Comparison of ENCODE assay signal across 21 cellular contexts in the genomic region with DNA sequence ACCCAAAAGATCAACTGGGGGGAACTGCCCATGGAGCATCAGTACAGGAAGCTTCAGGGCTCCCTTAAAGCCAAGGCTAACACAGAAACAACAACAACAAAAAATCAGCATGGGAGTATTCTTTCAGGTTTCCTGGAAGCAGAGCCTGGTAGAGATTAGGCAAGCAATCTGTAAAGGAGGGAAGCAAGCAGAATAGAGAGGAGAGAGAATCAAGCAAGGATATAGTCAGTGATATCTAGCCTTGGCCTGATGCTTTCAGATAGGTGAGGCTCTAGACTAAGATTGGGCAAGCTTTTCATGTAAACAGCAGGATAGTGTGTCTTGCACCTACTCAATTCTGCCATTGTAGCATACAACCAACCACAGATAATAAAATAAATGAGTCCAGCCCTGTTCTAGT. TPM values are rescaled to one million over a fixed set of nuclear protein-coding genes. Genes with fewer than 3 reads are reported as not detected.
"Had no signal": no experiment of that assay in that cellular context is flagged by ENCODE, and none has a peak within 500 bp of the region (broad histone marks: within the 10 kb centered on the region; RNA-seq: fewer than 3 reads in every experiment).

No MANE protein-coding gene starts in this region.

- H3K36me3 ChIP-seq: heart right ventricle, left lung, neutrophil, sigmoid colon, thyroid gland had no signal

- H3K9me3 ChIP-seq: heart right ventricle, left lung, neutrophil, sigmoid colon, thyroid gland had no signal

- H3K27me3 ChIP-seq: left lung, neutrophil, sigmoid colon, thyroid gland had no signal

- DNase-seq: activated CD4-positive, CD25-positive, alpha-beta regulatory T cell treated with anti-CD3 and anti-CD28 coated beads, Interleukin-2, amount 50 U/mL, for 72 hours; activated CD8-positive, alpha-beta memory T cell treated with anti-CD3 and anti-CD28 coated beads for 24 hours; activated CD8-positive, alpha-beta memory T cell treated with anti-CD3 and anti-CD28 coated beads, Interleukin-2, amount 50 U/mL, for 48 hours; activated effector memory CD4-positive, alpha-beta T cell treated with Interleukin-2 at 50 U/mL for 16 hours; activated naive CD4-positive, alpha-beta T cell treated with anti-CD3 and anti-CD28 coated beads, Interleukin-2, amount 10 ng/mL, durations not matched to agents 7 days and 5 days; activated naive CD8-positive, alpha-beta T cell treated with anti-CD3 and anti-CD28 coated beads, Interleukin-2, amount 50 U/mL, for 24 hours; activated T-cell treated with anti-CD3 and anti-CD28 coated beads, Interleukin-2, amount 50 U/mL, for 48 hours; cerebellar nuclear complex; cortex of kidney; heart right ventricle; naive B cell; sigmoid colon; stimulated activated CD8-positive, alpha-beta memory T cell treated with anti-CD3 and anti-CD28 coated beads, Interleukin-4, amount 100 ng/mL, for 48 hours; stimulated activated naive CD4-positive, alpha-beta T cell; T-helper 1 cell; T-helper 9 cell; thyroid gland had no signal

- H3K79me2 ChIP-seq: parathyroid adenoma had no signal

- ATAC-seq: activated naive CD8-positive, alpha-beta T cell treated with anti-CD3 and anti-CD28 coated beads, Interleukin-2, amount 50 U/mL, for 24 hours had no signal

- H3K4me3 ChIP-seq: heart right ventricle, left lung, sigmoid colon, thyroid gland had no signal

- H3K27ac ChIP-seq: heart right ventricle, left lung, neutrophil, parathyroid adenoma, sigmoid colon, thyroid gland had no signal

- H2AFZ ChIP-seq: parathyroid adenoma had no signal

- H3K4me1 ChIP-seq: heart right ventricle, left lung, parathyroid adenoma, sigmoid colon, thyroid gland had no signal

- H3K9ac ChIP-seq: parathyroid adenoma had no signal

RNA-seq across cellular contexts. Expression of a gene that starts 44.4 kb away (rescaled TPM):
- total RNA-seq: mammary epithelial cell had no signal
